In genomic region chr14:77868552-77869300, GRCh38 we compare ENCODE assay signal across 2 cellular contexts.
TF ChIP-seq lines count a peak whose summit lies in the region.

No MANE protein-coding gene starts in this region.

TF ChIP-seq in WTC11, 78 proteins besides CTCF, POLR2A, EP300 and RAD21:
- no peak for TF ChIP-seq AR (CRISPR knock-in tag; IDR thresholded peaks at IDR 0.05)
- no peak for TF ChIP-seq JAZF1 (CRISPR knock-in tag; IDR thresholded peaks at IDR 0.05)
- TF ChIP-seq PRDM15 (CRISPR knock-in tag; IDR thresholded peaks at IDR 0.05) = no peak
- no peak for TF ChIP-seq ATF2 (CRISPR knock-in tag; IDR thresholded peaks at IDR 0.05; ENCODE audit: borderline replicate concordance, low read depth)

TF ChIP-seq in SK-N-SH, 30 proteins besides CTCF, POLR2A, EP300 and RAD21:
- TF ChIP-seq ZBTB33 (IDR thresholded peaks at IDR 0.05; ENCODE audit: borderline replicate concordance, low read depth) (no peak), SMC3 (IDR thresholded peaks at IDR 0.05; ENCODE audit: low read depth, low read length) (no peak), IRF3 (IDR thresholded peaks at IDR 0.05; ENCODE audit: low read depth, low read length) (no peak), NRF1 (IDR thresholded peaks at IDR 0.05; ENCODE audit: low read depth, low read length) (no peak), MAX (IDR thresholded peaks at IDR 0.05; ENCODE audit: low read depth) (no peak), SIN3A (IDR thresholded peaks at IDR 0.05; ENCODE audit: borderline replicate concordance, low read depth, low read length) (no peak), RFX5 (IDR thresholded peaks at IDR 0.05; ENCODE audit: low read length) (no peak), JUND (IDR thresholded peaks at IDR 0.05) (no peak), FOXM1 (IDR thresholded peaks at IDR 0.05; ENCODE audit: low read depth) (no peak)
TF ChIP-seq in SK-N-SH: peak in this region for 0.
